18 cellular contexts compared by ENCODE assay signal in genomic region chr6:15675537-15676170, GRCh38. TPM values are rescaled to one million over a fixed set of nuclear protein-coding genes. Genes with fewer than 3 reads are reported as not detected.
DNase-seq lines count a peak whose midpoint lies in the region; ATAC-seq lines count a peak whose summit lies in the region.
"Had no signal": no experiment of that assay in that cellular context is flagged by ENCODE, and none has a peak within 500 bp of the region (broad histone marks: within the 10 kb centered on the region; RNA-seq: fewer than 3 reads in every experiment).

No MANE protein-coding gene starts in this region.

- no peak overlapping the region for H3K4me3 ChIP-seq in BLaER1 treated with 17β-estradiol and CSF1 and Interleukin-3, amounts not matched to agents 10 nM and 100 nM
- H3K4me3 ChIP-seq: skin epidermis had no signal

- no peaks in the 10 kb centered on the region for H4K20me1 ChIP-seq in BLaER1 treated with 17β-estradiol and CSF1 and Interleukin-3, amounts not matched to agents 10 nM and 100 nM

- DNase-seq in MV-4-11 (lab: John Stamatoyannopoulos, UW) (peak; percentile 81), globus pallidus (ENCODE audit: low spot score) (peak; percentile 60), midbrain (lab: John Stamatoyannopoulos, UW) (peak; percentile 8), H4 (ENCODE audit: low spot score) (no peak), SK-N-DZ (ENCODE audit: low spot score) (no peak)
- DNase-seq: activated CD4-positive, alpha-beta T cell treated with anti-CD3 and anti-CD28 coated beads for 1 hour; activated CD8-positive, alpha-beta memory T cell treated with anti-CD3 and anti-CD28 coated beads, Interleukin-2, amount 10 ng/mL, durations not matched to agents 7 days and 5 days; activated effector memory CD4-positive, alpha-beta T cell treated with Interleukin-2 at 50 U/mL for 16 hours; effector CD8-positive, alpha-beta T cell; kidney glomerular epithelial cell; NCI-H146; occipital lobe; SIG-M5; stimulated activated CD4-positive, alpha-beta T cell treated with anti-CD3 and anti-CD28 coated beads, Interleukin-4, amount 100 ng/mL, for 24 hours had no signal

- no peaks in the 10 kb centered on the region for H3K27me3 ChIP-seq in BLaER1 treated with 17β-estradiol and CSF1 and Interleukin-3, amounts not matched to agents 10 nM and 100 nM

- ATAC-seq in GM19023 (IDR thresholded peaks at IDR 0.05; ENCODE audit: unreplicated experiment) (no peak), HG02970 (IDR thresholded peaks at IDR 0.05; ENCODE audit: low FRiP score, unreplicated experiment) (no peak)
- ATAC-seq: activated CD8-positive, alpha-beta memory T cell treated with anti-CD3 and anti-CD28 coated beads, Interleukin-2, amount 10 ng/mL, durations not matched to agents 7 days and 5 days had no signal

- no peak overlapping the region for H3K9ac ChIP-seq in BLaER1 treated with 17β-estradiol and CSF1 and Interleukin-3, amounts not matched to agents 10 nM and 100 nM

- H3K4me1 ChIP-seq in BLaER1 treated with 17β-estradiol and CSF1 and Interleukin-3, amounts not matched to agents 10 nM and 100 nM, result peaks cover 30 to 48% (median 40%) of the 10 kb centered on the region in 10 experiments

- peak overlapping the region in 5 of 11 experiments; percentile 6 to 30 (median 18); a peak in 8 of 22 replicates for H3K27ac ChIP-seq in BLaER1 treated with 17β-estradiol and CSF1 and Interleukin-3, amounts not matched to agents 10 nM and 100 nM

- H3K4me2 ChIP-seq in BLaER1 treated with 17β-estradiol and CSF1 and Interleukin-3, amounts not matched to agents 10 nM and 100 nM, result peak overlapping the region in 10 of 11 experiments; percentile 2 to 82 (median 46); a peak in 18 of 22 replicates

- H3K36me3 ChIP-seq in BLaER1 treated with 17β-estradiol and CSF1 and Interleukin-3, amounts not matched to agents 10 nM and 100 nM, result no peaks in the 10 kb centered on the region

- H3K9me3 ChIP-seq in BLaER1 treated with 17β-estradiol and CSF1 and Interleukin-3, amounts not matched to agents 10 nM and 100 nM (replicated peaks in 1 of 11), result peaks cover 8 to 36% (median 23%) of the 10 kb centered on the region in 11 experiments; a peak in 21 of 22 replicates

RNA-seq across cellular contexts. Expression of gene DTNBP1, which starts 12.8 kb away (rescaled TPM):
- 7.5 and 15.3 TPM in 2 replicates for total RNA-seq in H4 (2014; rRNA removed; shearing (Covaris generic))
- polyA plus RNA-seq in SK-N-DZ (2014; cell fraction: cytosol; rRNA removed), result 7.1 and 10.8 TPM in 2 replicates
- polyA plus RNA-seq in SK-N-DZ (2014; cell fraction: nucleus; rRNA removed), result 6.8 and 21.8 TPM in 2 replicates

Comparison
In these comparisons a context has a peak if more than half of its experiments do, and no peak if none do; other contexts are left out.
1. DNase-seq: peak in MV-4-11 (single experiment), globus pallidus (single experiment) and midbrain (single experiment); none in H4 (single experiment) and SK-N-DZ (single experiment).